1 cellular context compared by ENCODE assay signal in genomic region chr5:61591859-61592258, GRCh38.
TF ChIP-seq lines count a peak whose summit lies in the region.

No MANE protein-coding gene starts in this region.

TF ChIP-seq in HepG2, 621 proteins besides CTCF, POLR2A, EP300 and RAD21 (continued from another document):
- TF ChIP-seq MNT (IDR thresholded peaks at IDR 0.05) = peak; percentile 85
